ENCODE assay signal across 18 cellular contexts in the genomic region with DNA sequence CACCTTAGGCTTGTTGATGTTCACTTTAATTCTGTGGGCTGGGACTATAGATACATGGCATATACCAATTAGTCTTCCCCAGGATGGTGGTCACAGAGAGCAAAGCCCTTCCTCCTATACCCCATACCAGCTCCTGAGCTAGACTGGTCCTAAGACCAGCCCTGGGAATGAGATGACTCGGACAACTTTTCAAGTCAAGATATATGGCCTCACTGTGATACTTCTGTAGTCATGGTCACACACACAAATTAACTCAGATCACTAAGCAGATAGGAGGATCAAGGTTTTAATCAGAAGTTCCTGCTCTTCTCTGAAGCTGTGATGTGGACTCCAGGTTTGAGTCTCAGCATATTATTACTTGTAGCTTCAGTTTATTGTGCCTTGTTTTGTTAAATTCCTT.
"Had no signal": no experiment of that assay in that cellular context is flagged by ENCODE, and none has a peak within 500 bp of the region (broad histone marks: within the 10 kb centered on the region; RNA-seq: fewer than 3 reads in every experiment).

No MANE protein-coding gene starts in this region.

- H3K4me3 Mint-ChIP-seq: dendritic cell treated with granulocyte-macrophage colony-stimulating factor and Interleukin-4, amounts not matched to agents 40 ng/mL and 50 ng/mL, for 4 days; effector memory CD8-positive, alpha-beta T cell; natural killer cell; neural progenitor cell had no signal

- H3K36me3 ChIP-seq: neural progenitor cell had no signal

- H3K9me3 ChIP-seq: esophagus muscularis mucosa, gastrocnemius medialis, mucosa of descending colon, pancreas had no signal

- H3K4me1 Mint-ChIP-seq: neural progenitor cell had no signal

- H3K9me3 Mint-ChIP-seq: dendritic cell treated with granulocyte-macrophage colony-stimulating factor and Interleukin-4, amounts not matched to agents 40 ng/mL and 50 ng/mL, for 4 days; effector memory CD8-positive, alpha-beta T cell; natural killer cell; neural progenitor cell had no signal

- H3K4me3 ChIP-seq: esophagus muscularis mucosa, gastrocnemius medialis, mucosa of descending colon, neural progenitor cell, pancreas had no signal

- H2AFZ ChIP-seq: neural progenitor cell had no signal

- H3K27ac ChIP-seq: epithelial cell of prostate, esophagus muscularis mucosa, gastrocnemius medialis, neural progenitor cell, pancreas had no signal

- H3K4me2 ChIP-seq: neural progenitor cell had no signal

- H3K27me3 ChIP-seq: esophagus muscularis mucosa, gastrocnemius medialis, neural progenitor cell, pancreas had no signal

- H3K27me3 Mint-ChIP-seq: dendritic cell treated with granulocyte-macrophage colony-stimulating factor and Interleukin-4, amounts not matched to agents 40 ng/mL and 50 ng/mL, for 4 days; effector memory CD8-positive, alpha-beta T cell; progenitor cell of endocrine pancreas had no signal

- DNase-seq: effector memory CD8-positive, alpha-beta T cell; gastrocnemius medialis; islet precursor cell; mucosa of descending colon; natural killer cell; occipital lobe; pancreas; right cardiac atrium; small intestine; stimulated activated CD4-positive, alpha-beta T cell treated with anti-CD3 and anti-CD28 coated beads, Interleukin-12 subunit alpha, Interleukin-12 subunit beta, amount 100 ng/mL, for 4 hours; stimulated activated naive CD4-positive, alpha-beta T cell treated with Interleukin-2 at 50 U/mL for 16 hours; trophoblast cell had no signal

- H3K4me1 ChIP-seq: gastrocnemius medialis, neural progenitor cell, pancreas had no signal

- H3K9ac ChIP-seq: neural progenitor cell had no signal

- H3K27ac Mint-ChIP-seq: dendritic cell treated with granulocyte-macrophage colony-stimulating factor and Interleukin-4, amounts not matched to agents 40 ng/mL and 50 ng/mL, for 4 days; natural killer cell; neural progenitor cell; progenitor cell of endocrine pancreas had no signal

- FAIRE-seq: small intestine had no signal

- ATAC-seq: effector memory CD8-positive, alpha-beta T cell; gastrocnemius medialis; left lobe of liver; mucosa of descending colon; natural killer cell; pancreas; right cardiac atrium had no signal
